Comparison of ENCODE assay signal across 12 cellular contexts in the genomic region with DNA sequence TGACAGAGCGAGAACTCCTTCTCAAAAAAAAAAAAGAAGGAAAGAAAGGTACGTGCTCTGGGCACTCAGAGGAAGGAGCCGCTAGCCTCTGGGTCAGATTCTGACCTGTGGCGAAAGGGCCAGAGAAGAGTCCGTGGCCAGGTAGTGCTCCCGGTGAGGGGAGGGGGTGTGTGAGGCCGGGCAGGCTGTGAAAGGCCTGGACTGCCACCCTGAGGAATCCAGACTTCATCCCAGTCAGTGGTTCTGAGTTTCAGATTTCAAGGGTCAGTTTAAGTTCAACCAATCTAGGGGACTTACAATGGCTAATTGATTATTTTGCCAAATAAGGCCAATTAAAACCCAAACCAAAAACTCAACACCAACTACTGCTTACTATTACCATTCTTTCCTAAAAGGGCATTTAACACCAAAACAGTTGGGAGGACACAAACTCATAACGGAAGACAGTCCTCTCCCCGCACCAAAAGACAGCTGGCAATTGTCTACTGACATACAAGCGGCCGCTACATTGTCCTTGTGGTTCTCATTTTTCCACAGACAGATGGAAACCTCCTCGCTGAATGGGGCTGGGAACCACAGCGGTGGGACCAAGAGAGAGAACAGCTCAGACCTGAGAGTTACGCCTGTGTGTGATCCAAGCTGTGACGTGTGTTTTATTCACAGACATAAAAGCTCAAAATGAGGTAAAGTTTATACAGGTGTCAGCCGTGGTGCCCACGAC.
"Had no signal": no experiment of that assay in that cellular context is flagged by ENCODE, and none has a peak within 500 bp of the region (broad histone marks: within the 10 kb centered on the region; RNA-seq: fewer than 3 reads in every experiment).

No MANE protein-coding gene starts in this region.

- DNase-seq: activated CD4-positive, alpha-beta T cell treated with anti-CD3 and anti-CD28 coated beads, Interleukin-2, amount 50 U/mL, for 1 hour; activated naive CD4-positive, alpha-beta T cell treated with anti-CD3 and anti-CD28 coated beads, Interleukin-2, amount 10 ng/mL, durations not matched to agents 7 days and 5 days; activated T-cell treated with anti-CD3 and anti-CD28 coated beads for 4 hours; body of pancreas; effector memory CD8-positive, alpha-beta T cell; heart right ventricle; lower lobe of right lung; small intestine; thyroid gland had no signal

- ATAC-seq: activated T-helper 17 cell treated with anti-CD3 and anti-CD28 coated beads, Interleukin-2, amount 50 U/mL, for 72 hours; body of pancreas; effector memory CD8-positive, alpha-beta T cell; heart right ventricle; lower lobe of right lung; natural killer cell treated with Interleukin-12 subunit alpha and Interleukin-12 subunit beta and Interleukin-15 and Interleukin-18, amount 100 ng/mL, for 72 hours had no signal

- H3K9me3 ChIP-seq: body of pancreas, heart right ventricle, lower lobe of right lung, thyroid gland, vagina had no signal

- H3K27me3 ChIP-seq: body of pancreas, heart right ventricle, thyroid gland, vagina had no signal

- H3K36me3 ChIP-seq: thyroid gland, vagina had no signal

- H3K27ac ChIP-seq: body of pancreas, heart right ventricle, lower lobe of right lung, thyroid gland, vagina had no signal

- H3K4me3 ChIP-seq: body of pancreas, heart right ventricle, lower lobe of right lung, thyroid gland, vagina had no signal

- H3K4me1 ChIP-seq: body of pancreas, heart right ventricle, lower lobe of right lung, vagina had no signal
